Comparison of ENCODE assay signal across 22 cellular contexts in the genomic region with DNA sequence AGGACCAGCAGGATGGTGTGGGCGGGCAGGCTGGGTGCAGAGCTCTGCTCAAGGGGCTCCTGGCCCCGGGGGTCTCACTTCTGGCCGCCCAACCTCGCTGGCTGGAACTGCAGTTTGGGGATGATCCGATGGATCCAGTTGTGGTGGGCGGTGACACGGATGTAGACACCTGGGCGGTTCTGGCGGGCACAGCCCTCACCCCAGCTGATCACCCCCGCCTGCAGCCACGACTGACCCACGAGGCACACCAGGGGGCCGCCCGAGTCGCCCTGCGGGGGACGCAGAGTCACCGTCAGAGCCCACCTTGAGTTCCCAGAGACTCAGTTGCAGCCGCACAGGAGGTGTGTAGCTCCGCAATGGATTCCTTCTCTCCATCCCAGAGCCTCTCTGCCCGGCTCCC.
"Had no signal": no experiment of that assay in that cellular context is flagged by ENCODE, and none has a peak within 500 bp of the region (broad histone marks: within the 10 kb centered on the region; RNA-seq: fewer than 3 reads in every experiment).

No MANE protein-coding gene starts in this region.

- H3K27me3 ChIP-seq: heart left ventricle, pancreas, thyroid gland had no signal

- H3K36me3 Mint-ChIP-seq: type B pancreatic cell had no signal

- H3K27ac Mint-ChIP-seq: naive thymus-derived CD4-positive, alpha-beta T cell; nephron progenitor cell; progenitor cell of endocrine pancreas; type B pancreatic cell had no signal

- H3K9me3 Mint-ChIP-seq: naive thymus-derived CD4-positive, alpha-beta T cell; nephron progenitor cell; stimulated activated effector memory CD8-positive, alpha-beta T cell treated with anti-CD3 and anti-CD28 coated beads, Interleukin-12 subunit alpha, Interleukin-12 subunit beta, amount 100 ng/mL, for 72 hours; type B pancreatic cell had no signal

- H3K4me3 Mint-ChIP-seq: nephron progenitor cell; stimulated activated effector memory CD8-positive, alpha-beta T cell treated with anti-CD3 and anti-CD28 coated beads, Interleukin-12 subunit alpha, Interleukin-12 subunit beta, amount 100 ng/mL, for 72 hours; type B pancreatic cell had no signal

- H3K4me3 ChIP-seq: coronary artery, heart left ventricle, pancreas, smooth muscle cell, suprapubic skin, thyroid gland had no signal

- FAIRE-seq: pancreas, urothelium cell line had no signal

- H3K9me3 ChIP-seq: heart left ventricle, pancreas, suprapubic skin, thyroid gland had no signal

- H3K4me1 Mint-ChIP-seq: nephron progenitor cell had no signal

- DNase-seq: effector CD4-positive, alpha-beta T cell; foreskin melanocyte; heart left ventricle; hippocampal formation; kidney glomerular epithelial cell; mesendoderm; naive thymus-derived CD4-positive, alpha-beta T cell; nephron progenitor cell; nucleus accumbens; stimulated activated CD4-positive, alpha-beta T cell treated with anti-CD3 and anti-CD28 coated beads, Interleukin-4, amount 100 ng/mL, for 1 hour; stimulated activated CD8-positive, alpha-beta memory T cell treated with anti-CD3 and anti-CD28 coated beads, Interleukin-4, amount 100 ng/mL, for 48 hours; stimulated activated naive CD8-positive, alpha-beta T cell treated with anti-CD3 and anti-CD28 coated beads, Interleukin-15, Interleukin-2, amounts not matched to agents 100 U/mL and 50 U/mL, for 24 hours; thyroid gland had no signal

- H3K27ac ChIP-seq: coronary artery, heart left ventricle, pancreas, suprapubic skin, thyroid gland had no signal

- H3K4me2 ChIP-seq: smooth muscle cell had no signal

- ATAC-seq: heart left ventricle; naive thymus-derived CD4-positive, alpha-beta T cell; pancreas; right cardiac atrium; stimulated activated effector memory CD8-positive, alpha-beta T cell treated with anti-CD3 and anti-CD28 coated beads, Interleukin-12 subunit alpha, Interleukin-12 subunit beta, amount 100 ng/mL, for 72 hours; stimulated activated naive CD8-positive, alpha-beta T cell treated with anti-CD3 and anti-CD28 coated beads, Interleukin-15, Interleukin-2, amounts not matched to agents 100 U/mL and 50 U/mL, for 24 hours had no signal
